In the genomic region with DNA sequence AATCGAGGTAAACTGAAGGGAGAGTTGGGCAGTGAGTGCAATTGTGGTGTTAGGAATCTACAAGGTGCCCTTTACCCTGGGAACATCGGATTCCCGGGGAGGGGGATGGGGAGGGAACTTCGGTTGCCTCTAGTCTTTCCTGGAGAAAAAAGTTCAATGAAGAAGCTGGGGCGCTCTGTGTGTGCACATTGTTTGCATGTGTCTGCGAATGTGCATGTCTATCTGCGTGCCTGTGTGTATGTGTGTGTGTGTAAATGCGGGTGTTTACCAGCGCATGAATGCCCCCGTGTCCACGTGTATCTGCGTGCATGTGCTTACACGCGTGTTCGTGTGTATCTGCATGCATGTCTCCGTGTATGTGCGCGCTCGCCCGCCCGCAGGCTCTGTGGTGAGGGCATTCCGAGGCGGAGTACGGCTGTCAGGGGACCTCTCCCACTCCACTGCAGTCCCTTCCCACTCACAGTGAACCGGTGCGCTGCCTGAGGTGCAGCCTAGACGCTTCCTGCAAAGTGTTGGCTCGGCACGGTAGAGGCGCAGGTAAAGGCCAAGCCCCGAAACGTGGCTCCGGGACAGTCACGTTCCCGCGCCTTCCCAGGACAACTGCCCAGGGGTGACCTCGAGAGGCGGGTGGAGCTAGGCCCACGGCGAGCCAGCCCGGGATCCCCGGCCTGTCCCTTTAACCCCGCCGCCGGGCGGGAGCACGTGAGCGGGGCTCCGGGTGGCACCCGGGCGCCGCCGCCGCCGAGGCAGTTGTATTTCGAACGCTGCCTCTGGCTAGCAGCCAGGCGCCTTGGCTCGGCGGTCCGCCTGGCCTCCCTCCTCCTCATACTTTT, we compare ENCODE assay signal across 8 cellular contexts. TPM values are rescaled to one million over a fixed set of nuclear protein-coding genes. Genes with fewer than 3 reads are reported as not detected.
DNase-seq lines count a peak whose midpoint lies in the region; ATAC-seq and TF ChIP-seq lines count a peak whose summit lies in the region.

No MANE protein-coding gene starts in this region.

- no peak overlapping the region for H3K27ac ChIP-seq in HL-60 (replicated peaks)
- peak overlapping the region; percentile 96 for H3K27ac ChIP-seq in osteoblast (ENCODE audit: low read depth, low read length)

- POLR2A ChIA-PET in Caco-2 (lab: Charles Lee), result no interaction called here
- POLR2A ChIA-PET in activated CD8-positive, alpha-beta T cell treated with anti-CD3 and anti-CD28 coated beads, Interleukin-2, amount 10 ng/mL, durations not matched to agents 7 days and 5 days (lab: Charles Lee), result no interaction called here

- H3K9me3 ChIP-seq in Caco-2, result no peaks in the 10 kb centered on the region
- no peaks in the 10 kb centered on the region for H3K9me3 ChIP-seq in osteoblast (ENCODE audit: low read depth, low read length)

- no peak for TF ChIP-seq CTCF in Caco-2 (IDR thresholded peaks at IDR 0.05; ENCODE audit: insufficient read depth in 1 of 2, low read depth in 1 of 2, low read length in 1 of 2, severe bottlenecking in 1 of 2, unreplicated experiment in 1 of 2)
- TF ChIP-seq CTCF in HL-60 (IDR thresholded peaks at IDR 0.05; ENCODE audit: insufficient read depth, low read length), result no peak
- no peak for TF ChIP-seq CTCF in osteoblast (IDR thresholded peaks at IDR 0.05; ENCODE audit: extremely low read depth, low read depth, low read length)

- intact Hi-C loops in Caco-2 (cut with micrococcal nuclease; ENCODE audit: unreplicated experiment), result loop anchor here (1.0 to 5.0 kb wide), 5 partner anchors 54 to 505 kb away; no protein-coding TSS in a partner anchor

- H3K27me3 Mint-ChIP-seq in Caco-2 (ENCODE audit: insufficient read depth, unreplicated experiment), result no peaks in the 10 kb centered on the region
- peaks cover 61% of the 10 kb centered on the region for H3K27me3 Mint-ChIP-seq in activated CD8-positive, alpha-beta T cell treated with anti-CD3 and anti-CD28 coated beads, Interleukin-2, amount 10 ng/mL, durations not matched to agents 7 days and 5 days (ENCODE audit: low read depth)

- H3K4me1 ChIP-seq in Caco-2 (peaks cover 10% of the 10 kb centered on the region; the same call in 1 of the 2 replicates), osteoblast (ENCODE audit: insufficient read depth, low read length) (peaks cover 34% of the 10 kb centered on the region)

- H3K27ac Mint-ChIP-seq in Caco-2 (ENCODE audit: unreplicated experiment), result peak overlapping the region; percentile 84
- H3K27ac Mint-ChIP-seq in activated CD8-positive, alpha-beta T cell treated with anti-CD3 and anti-CD28 coated beads, Interleukin-2, amount 10 ng/mL, durations not matched to agents 7 days and 5 days, result no peak overlapping the region

- H3K4me3 Mint-ChIP-seq in Caco-2 (ENCODE audit: unreplicated experiment), result peak overlapping the region; percentile 97
- peak overlapping the region; percentile 56 for H3K4me3 Mint-ChIP-seq in activated CD8-positive, alpha-beta T cell treated with anti-CD3 and anti-CD28 coated beads, Interleukin-2, amount 10 ng/mL, durations not matched to agents 7 days and 5 days

- H3K27me3 ChIP-seq in Caco-2 (replicated peaks; ENCODE audit: control insufficient read depth, insufficient read depth, low read length) (no peaks in the 10 kb centered on the region), HL-60 (ENCODE audit: insufficient read depth, poor library complexity, severe bottlenecking) (peaks cover 69% of the 10 kb centered on the region), osteoblast (ENCODE audit: insufficient read depth, low read length) (no peaks in the 10 kb centered on the region)

- DNase-seq in Caco-2, result peak; percentile 61 to 76
- no peak for DNase-seq in HL-60 (ENCODE audit: low read depth in 1 of 2, low spot score in 1 of 2)
- no peak for DNase-seq in activated CD8-positive, alpha-beta T cell treated with anti-CD3 and anti-CD28 coated beads, Interleukin-2, amount 10 ng/mL, durations not matched to agents 7 days and 5 days
- DNase-seq in germinal center (ENCODE audit: low spot score), result peak; percentile 3
- peak; percentile 95 for DNase-seq in osteoblast (ENCODE audit: insufficient read length, low spot score, missing footprints)
- DNase-seq in globus pallidus (ENCODE audit: low spot score), result no peak

- H3K79me2 ChIP-seq in osteoblast (ENCODE audit: insufficient read depth, low read length), result peaks cover 60% of the 10 kb centered on the region

- H3K9me3 Mint-ChIP-seq in Caco-2 (ENCODE audit: unreplicated experiment), result no peaks in the 10 kb centered on the region
- H3K9me3 Mint-ChIP-seq in activated CD8-positive, alpha-beta T cell treated with anti-CD3 and anti-CD28 coated beads, Interleukin-2, amount 10 ng/mL, durations not matched to agents 7 days and 5 days (ENCODE audit: insufficient read depth), result no peaks in the 10 kb centered on the region

- BruUV-seq in Caco-2 (replicated peaks; lab: Mats Ljungman, UMichigan), result no TSS peak

- H3K4me3 ChIP-seq in Caco-2 (ENCODE audit: low read depth, low read length) (peak overlapping the region; percentile 70), HL-60 (replicated peaks; ENCODE audit: insufficient read depth, low read length) (peak overlapping the region; percentile 47), osteoblast (ENCODE audit: insufficient read depth, low read length) (peak overlapping the region; percentile 90)

- CTCF ChIA-PET in Caco-2 (lab: Charles Lee), result interaction anchor here (1.3 kb wide), 1 partner anchor 267 kb away, joined by 6 read pairs; no protein-coding TSS in a partner anchor
- CTCF ChIA-PET in activated CD8-positive, alpha-beta T cell treated with anti-CD3 and anti-CD28 coated beads, Interleukin-2, amount 10 ng/mL, durations not matched to agents 7 days and 5 days (lab: Charles Lee), result no interaction called here

- peaks cover 5% of the 10 kb centered on the region for H3K4me1 Mint-ChIP-seq in Caco-2 (ENCODE audit: low read depth, unreplicated experiment)
- peaks cover 24% of the 10 kb centered on the region for H3K4me1 Mint-ChIP-seq in activated CD8-positive, alpha-beta T cell treated with anti-CD3 and anti-CD28 coated beads, Interleukin-2, amount 10 ng/mL, durations not matched to agents 7 days and 5 days (ENCODE audit: low read depth)

- H3K36me3 ChIP-seq in Caco-2 (ENCODE audit: control insufficient read depth, insufficient read depth, low read length) (no peaks in the 10 kb centered on the region), osteoblast (ENCODE audit: insufficient read depth, low read length) (peaks cover 14% of the 10 kb centered on the region)

- H3K36me3 Mint-ChIP-seq in Caco-2 (ENCODE audit: insufficient read depth, unreplicated experiment), result peaks cover 20% of the 10 kb centered on the region
- H3K36me3 Mint-ChIP-seq in activated CD8-positive, alpha-beta T cell treated with anti-CD3 and anti-CD28 coated beads, Interleukin-2, amount 10 ng/mL, durations not matched to agents 7 days and 5 days (ENCODE audit: low read depth), result no peaks in the 10 kb centered on the region

- peak; percentile 40 for ATAC-seq in activated CD8-positive, alpha-beta T cell treated with anti-CD3 and anti-CD28 coated beads, Interleukin-2, amount 10 ng/mL, durations not matched to agents 7 days and 5 days
- ATAC-seq in HG02852 (IDR thresholded peaks at IDR 0.05; ENCODE audit: unreplicated experiment) (no peak), GM18867 (IDR thresholded peaks at IDR 0.05; ENCODE audit: unreplicated experiment) (no peak)

- no peaks in the 10 kb centered on the region for H4K20me1 ChIP-seq in osteoblast (ENCODE audit: insufficient read depth, low read length)

- H3K4me2 ChIP-seq in osteoblast (ENCODE audit: insufficient read depth, low read length), result peak overlapping the region; percentile 96

- H2AFZ ChIP-seq in osteoblast (ENCODE audit: low read length), result peak overlapping the region; percentile 87

RNA-seq across cellular contexts. Expression of a gene that starts 0.6 kb away (rescaled TPM):
- 36.7 and 38.8 TPM in 2 replicates for total RNA-seq in Caco-2 (2022)
- total RNA-seq in activated CD8-positive, alpha-beta T cell treated with anti-CD3 and anti-CD28 coated beads, Interleukin-2, amount 10 ng/mL, durations not matched to agents 7 days and 5 days, result not detected
- total RNA-seq in osteoblast, result 15.9 and 19.7 TPM in 2 replicates

Comparison
In these comparisons a context has a peak if more than half of its experiments do, and no peak if none do; other contexts are left out.
1. DNase-seq: peak in Caco-2 (2 of 2), germinal center (single experiment) and osteoblast (single experiment); none in HL-60 (0 of 2), activated CD8-positive, alpha-beta T cell treated with anti-CD3 and anti-CD28 coated beads, Interleukin-2, amount 10 ng/mL, durations not matched to agents 7 days and 5 days (single experiment) and globus pallidus (single experiment).
2. RNA of a gene that starts 0.6 kb away (total RNA-seq): 36.7 to 38.8 TPM in Caco-2 and 15.9 to 19.7 TPM in osteoblast; not detected in activated CD8-positive, alpha-beta T cell treated with anti-CD3 and anti-CD28 coated beads, Interleukin-2, amount 10 ng/mL, durations not matched to agents 7 days and 5 days; every median in the first group is over 10 times any median in the second.
3. Peak in every context shown above with its lines, with median percentiles within 50 percentile points of each other: H3K4me3 ChIP-seq.